10 cellular contexts compared by ENCODE assay signal in genomic region chr1:53046930-53047329, GRCh38. TPM values are rescaled to one million over a fixed set of nuclear protein-coding genes. Genes with fewer than 3 reads are reported as not detected.
DNase-seq lines count a peak whose midpoint lies in the region; ATAC-seq and TF ChIP-seq lines count a peak whose summit lies in the region.
"Had no signal": no experiment of that assay in that cellular context is flagged by ENCODE, and none has a peak within 500 bp of the region (broad histone marks: within the 10 kb centered on the region; RNA-seq: fewer than 3 reads in every experiment).

No MANE protein-coding gene starts in this region.

- H3K27ac ChIP-seq in left ventricle myocardium inferior (replicated peaks) (peak overlapping the region; percentile 68), sigmoid colon (peak overlapping the region in 2 of 4 donors; percentile 9)

- no peak for ATAC-seq in activated naive CD4-positive, alpha-beta T cell treated with anti-CD3 and anti-CD28 coated beads, Interleukin-2, amount 50 U/mL, for 72 hours

- H3K4me1 ChIP-seq in left ventricle myocardium inferior = peaks cover 49% of the 10 kb centered on the region
- H3K4me1 ChIP-seq in sigmoid colon = peaks cover 0 to 84% (median 49%) of the 10 kb centered on the region in 4 donors

- H3K9me3 ChIP-seq in left ventricle myocardium inferior (replicated peaks) (no peaks in the 10 kb centered on the region), sigmoid colon (no peaks in the 10 kb centered on the region)

- intact Hi-C loops in left ventricle myocardium inferior (cut with micrococcal nuclease) = no loop called here
- intact Hi-C loops in sigmoid colon (cut with DNase I) = no loop called here

- 57 to 73% methylated on average over 2 of the region's 2 CpGs for WGBS in sigmoid colon, 2 donors

- no peaks in the 10 kb centered on the region for H3K9me3 Mint-ChIP-seq in activated naive CD4-positive, alpha-beta T cell treated with anti-CD3 and anti-CD28 coated beads, Interleukin-2, amount 50 U/mL, for 72 hours
- H3K9me3 Mint-ChIP-seq: dendritic cell treated with granulocyte-macrophage colony-stimulating factor and Interleukin-4, amounts not matched to agents 40 ng/mL and 50 ng/mL, for 4 days had no signal

- TF ChIP-seq CTCF in left ventricle myocardium inferior (IDR thresholded peaks at IDR 0.05; ENCODE audit: borderline replicate concordance) = no peak
- no peak for TF ChIP-seq CTCF in sigmoid colon (IDR thresholded peaks at IDR 0.05)

- peaks cover 0 to 6% of the 10 kb centered on the region in 2 donors for H3K36me3 Mint-ChIP-seq in activated naive CD4-positive, alpha-beta T cell treated with anti-CD3 and anti-CD28 coated beads, Interleukin-2, amount 50 U/mL, for 72 hours

- no peak for TF ChIP-seq EP300 in sigmoid colon (IDR thresholded peaks at IDR 0.05)

- H3K27ac Mint-ChIP-seq in activated naive CD4-positive, alpha-beta T cell treated with anti-CD3 and anti-CD28 coated beads, Interleukin-2, amount 50 U/mL, for 72 hours = no peak overlapping the region
- H3K27ac Mint-ChIP-seq: dendritic cell treated with granulocyte-macrophage colony-stimulating factor and Interleukin-4, amounts not matched to agents 40 ng/mL and 50 ng/mL, for 4 days had no signal

- DNase-seq in A172 (ENCODE audit: low spot score) (peak; percentile 66), M059J (ENCODE audit: low read depth) (peak; percentile 87), astrocyte of the hippocampus (ENCODE audit: low read depth, low spot score) (peak; percentile 41), left ventricle myocardium inferior (peak; percentile 48), sigmoid colon (no peak), HK-2 (ENCODE audit: unreplicated experiment) (no peak), D341Med (ENCODE audit: low spot score) (no peak)
- DNase-seq in activated naive CD4-positive, alpha-beta T cell treated with anti-CD3 and anti-CD28 coated beads, Interleukin-2, amount 50 U/mL, for 72 hours (ENCODE audit: low spot score in 2 of 2) = no peak
- DNase-seq: activated T-cell treated with anti-CD3 and anti-CD28 coated beads, Interleukin-2, amount 50 U/mL, for 48 hours had no signal

- no peaks in the 10 kb centered on the region for H3K27me3 ChIP-seq in left ventricle myocardium inferior (ENCODE audit: low read depth)
- H3K27me3 ChIP-seq in sigmoid colon = no peaks in the 10 kb centered on the region

- no peak overlapping the region for H3K4me3 ChIP-seq in left ventricle myocardium inferior
- no peak overlapping the region for H3K4me3 ChIP-seq in sigmoid colon

- H3K36me3 ChIP-seq in left ventricle myocardium inferior (peaks cover 27% of the 10 kb centered on the region), sigmoid colon (peaks cover 0 to 14% (median 4%) of the 10 kb centered on the region in 4 donors)

- TF ChIP-seq POLR2A in sigmoid colon (IDR thresholded peaks at IDR 0.05) = no peak

RNA-seq across cellular contexts. Expression of gene PODN, which starts 15.1 kb away (rescaled TPM):
- total RNA-seq in A172 (2014; rRNA removed; shearing (Covaris generic)) = not detected in 2 replicates
- total RNA-seq in M059J (2014; rRNA removed; shearing (Covaris generic)) = not detected in 2 replicates
- total RNA-seq in left ventricle myocardium inferior (22.9 TPM), sigmoid colon (100 to 1,000 TPM in 1 of 4 donors, 10 to 100 TPM in 3; 67.6 to 200 (median 88.6) TPM)
- 10 to 100 TPM in 2 of 3 donors, 1 to 10 TPM in 1; 1.6 to 16.2 (median 13.8) TPM for polyA plus RNA-seq in sigmoid colon
- not detected for total RNA-seq in activated naive CD4-positive, alpha-beta T cell treated with anti-CD3 and anti-CD28 coated beads, Interleukin-2, amount 50 U/mL, for 72 hours

Comparison
In these comparisons a context has a peak if more than half of its experiments do, and no peak if none do; other contexts are left out.
1. DNase-seq: peak in A172 (single experiment), M059J (single experiment), astrocyte of the hippocampus (single experiment) and left ventricle myocardium inferior (single experiment); none in sigmoid colon (single experiment), activated naive CD4-positive, alpha-beta T cell treated with anti-CD3 and anti-CD28 coated beads, Interleukin-2, amount 50 U/mL, for 72 hours (0 of 2), HK-2 (single experiment) and D341Med (single experiment).
2. RNA of gene PODN, which starts 15.1 kb away (total RNA-seq): 67.6 to 200 TPM in sigmoid colon and 22.9 TPM in left ventricle myocardium inferior (single experiment); not detected in A172, not detected in M059J and not detected in activated naive CD4-positive, alpha-beta T cell treated with anti-CD3 and anti-CD28 coated beads, Interleukin-2, amount 50 U/mL, for 72 hours; every median in the first group is over 10 times any median in the second.